Comparison of ENCODE assay signal across 9 cellular contexts in genomic region chr13:27006519-27007161, GRCh38.
DNase-seq lines count a peak whose midpoint lies in the region; ATAC-seq, FAIRE-seq and TF ChIP-seq lines count a peak whose summit lies in the region.
"Had no signal": no experiment of that assay in that cellular context is flagged by ENCODE, and none has a peak within 500 bp of the region (broad histone marks: within the 10 kb centered on the region; RNA-seq: fewer than 3 reads in every experiment).

No MANE protein-coding gene starts in this region.

- H3K4me1 Mint-ChIP-seq in activated T-cell treated with anti-CD3 and anti-CD28 coated beads, Interleukin-2, amount 50 U/mL, for 72 hours (ENCODE audit: low read depth), result peaks cover 16% of the 10 kb centered on the region
- H3K4me1 Mint-ChIP-seq in activated B cell treated with CpG ODN at 0.5 μM for 24 hours, result peaks cover 18% of the 10 kb centered on the region

- 1% methylated on average over 23 of the region's 29 CpGs for WGBS in prostate gland

- TF ChIP-seq POLR2A in prostate gland (IDR thresholded peaks at IDR 0.05) (no peak), GM12892 (IDR thresholded peaks at IDR 0.05; ENCODE audit: low read depth, low read length) (no peak)

- no peak overlapping the region for H3K27ac ChIP-seq in prostate gland

- POLR2A ChIA-PET in activated B cell treated with CpG ODN at 0.5 μM for 24 hours (lab: Charles Lee), result interaction anchor here (0.5 kb wide), 1 partner anchor 9 kb away, joined by 3 read pairs; no protein-coding TSS in a partner anchor

- no peak for FAIRE-seq in GM12892 (lab: Jason Lieb, UNC)

- no peaks in the 10 kb centered on the region for H3K36me3 ChIP-seq in prostate gland

- intact Hi-C loops in activated B cell treated with CpG ODN at 0.5 μM for 24 hours (cut with micrococcal nuclease) (no loop called here), left ventricle myocardium superior (cut with micrococcal nuclease) (no loop called here), prostate gland (cut with DNase I) (no loop called here)

- H3K9me3 Mint-ChIP-seq in activated T-cell treated with anti-CD3 and anti-CD28 coated beads, Interleukin-2, amount 50 U/mL, for 72 hours, result no peaks in the 10 kb centered on the region
- H3K9me3 Mint-ChIP-seq in activated B cell treated with CpG ODN at 0.5 μM for 24 hours, result no peaks in the 10 kb centered on the region

- no peaks in the 10 kb centered on the region for H3K36me3 Mint-ChIP-seq in activated T-cell treated with anti-CD3 and anti-CD28 coated beads, Interleukin-2, amount 50 U/mL, for 72 hours (ENCODE audit: insufficient read depth in 2 of 2)
- no peaks in the 10 kb centered on the region for H3K36me3 Mint-ChIP-seq in activated B cell treated with CpG ODN at 0.5 μM for 24 hours (ENCODE audit: low read depth)

- CTCF ChIA-PET in activated B cell treated with CpG ODN at 0.5 μM for 24 hours (lab: Charles Lee), result no interaction called here

- H3K9me3 ChIP-seq in prostate gland, result no peaks in the 10 kb centered on the region

- H3K27ac Mint-ChIP-seq in activated T-cell treated with anti-CD3 and anti-CD28 coated beads, Interleukin-2, amount 50 U/mL, for 72 hours, result no peak overlapping the region
- H3K27ac Mint-ChIP-seq in activated B cell treated with CpG ODN at 0.5 μM for 24 hours, result no peak overlapping the region

- H3K4me3 ChIP-seq in prostate gland, result peak overlapping the region; percentile 8 to 25

- peak; percentile 53 to 59 for ATAC-seq in activated T-cell treated with anti-CD3 and anti-CD28 coated beads, Interleukin-2, amount 50 U/mL, for 72 hours (replicated peaks in 1 of 2)
- peak; percentile 52 for ATAC-seq in activated B cell treated with CpG ODN at 0.5 μM for 24 hours (ENCODE audit: low read depth)
- peak; percentile 78 for ATAC-seq in left ventricle myocardium superior
- ATAC-seq in HG02759 (IDR thresholded peaks at IDR 0.05; ENCODE audit: unreplicated experiment), result no peak

- no peak for TF ChIP-seq CTCF in activated B cell treated with CpG ODN at 0.5 μM for 24 hours (IDR thresholded peaks at IDR 0.05)
- TF ChIP-seq CTCF in prostate gland (IDR thresholded peaks at IDR 0.05), result no peak

- no peaks in the 10 kb centered on the region for H3K4me1 ChIP-seq in prostate gland (replicated peaks)

- H3K27me3 Mint-ChIP-seq in activated T-cell treated with anti-CD3 and anti-CD28 coated beads, Interleukin-2, amount 50 U/mL, for 72 hours (ENCODE audit: low read depth), result peaks cover 56% of the 10 kb centered on the region
- H3K27me3 Mint-ChIP-seq in activated B cell treated with CpG ODN at 0.5 μM for 24 hours, result peaks cover 15% of the 10 kb centered on the region

- peak overlapping the region; percentile 63 to 64 for H3K4me3 Mint-ChIP-seq in activated T-cell treated with anti-CD3 and anti-CD28 coated beads, Interleukin-2, amount 50 U/mL, for 72 hours
- H3K4me3 Mint-ChIP-seq in activated B cell treated with CpG ODN at 0.5 μM for 24 hours, result peak overlapping the region; percentile 56

- no peak for DNase-seq in activated T-cell treated with anti-CD3 and anti-CD28 coated beads, Interleukin-2, amount 50 U/mL, for 72 hours
- DNase-seq in activated T-cell treated with anti-CD3 and anti-CD28 coated beads, Interleukin-2, amount 50 U/mL, for 48 hours, result no peak
- DNase-seq in activated B cell treated with CpG ODN at 0.5 μM for 24 hours, result no peak
- DNase-seq in left ventricle myocardium superior, result peak; percentile 36
- no peak for DNase-seq in prostate gland (ENCODE audit: low spot score)
- no peak for DNase-seq in GM12892 (ENCODE audit: insufficient read length)
- DNase-seq in middle frontal gyrus (ENCODE audit: extremely low spot score, low spot score), result no peak
- DNase-seq: DND-41 had no signal

- no peaks in the 10 kb centered on the region for H3K27me3 ChIP-seq in prostate gland (replicated peaks; ENCODE audit: insufficient read depth)
